Comparison of ENCODE assay signal across 8 cellular contexts in genomic region chr15:84142888-84143337, GRCh38.
DNase-seq lines count a peak whose midpoint lies in the region; ATAC-seq and TF ChIP-seq lines count a peak whose summit lies in the region.

No MANE protein-coding gene starts in this region.

- CTCF ChIA-PET in RWPE1 (lab: Yijun Ruan, JAX), result no interaction called here

- peak overlapping the region; percentile 27 for H4K8ac ChIP-seq in trophoblast cell (ENCODE audit: low read depth, low read length)

- H2BK12ac ChIP-seq in trophoblast cell (ENCODE audit: low read length), result no peak overlapping the region

- H3K27ac ChIP-seq in RWPE1 (no peak overlapping the region), trophoblast cell (ENCODE audit: low read depth, low read length) (no peak overlapping the region)

- WGBS in trophoblast cell (ENCODE audit: extremely low coverage, insufficient coverage, insufficient read length), result no CpG with 5 or more reads among the region's 7 CpGs

- H3K36me3 ChIP-seq in trophoblast cell (ENCODE audit: control insufficient read depth in 1 of 2, insufficient read depth in 2 of 2, low read length in 2 of 2), result no peaks in the 10 kb centered on the region

- peak overlapping the region; percentile 54 for H3K4me2 ChIP-seq in trophoblast cell (ENCODE audit: low read length)

- no peaks in the 10 kb centered on the region for H3K27me3 ChIP-seq in trophoblast cell (ENCODE audit: insufficient read depth, low read length)

- TF ChIP-seq CTCF in RWPE1 (conservative IDR thresholded peaks at IDR 0.05; ENCODE audit: low read depth), result peak; percentile 89

- no peaks in the 10 kb centered on the region for H3K9me3 ChIP-seq in trophoblast cell (ENCODE audit: insufficient read depth, low read depth, low read length)

- H3K4ac ChIP-seq in trophoblast cell (ENCODE audit: low read depth, low read length), result no peak overlapping the region

- peak; percentile 97 for ATAC-seq in GM21619 (IDR thresholded peaks at IDR 0.05; ENCODE audit: unreplicated experiment)

- no peak overlapping the region for H3K14ac ChIP-seq in trophoblast cell (ENCODE audit: low read length)

- DNase-seq in ELR (ENCODE audit: low read depth) (peak; percentile 78), HuH-7.5 (ENCODE audit: low spot score) (peak; percentile 51), RWPE1 (ENCODE audit: low spot score) (peak; percentile 78), germinal center (ENCODE audit: low spot score) (peak; percentile 77), trophoblast cell (peak; percentile 77 to 92), ureter (ENCODE audit: low spot score) (peak; percentile 83)
- DNase-seq in activated T-helper 9 cell treated with anti-CD3 and anti-CD28 coated beads, Interleukin-2, amount 50 U/mL, for 16 hours (ENCODE audit: low read depth), result peak; percentile 51

- no peak overlapping the region for H2BK120ac ChIP-seq in trophoblast cell (ENCODE audit: insufficient read depth, low read length, poor library complexity)

- no peak overlapping the region for H3K9ac ChIP-seq in trophoblast cell (ENCODE audit: low read length)

- H2BK5ac ChIP-seq in trophoblast cell (ENCODE audit: low read depth, low read length, poor library complexity), result no peak overlapping the region

- H4K12ac ChIP-seq in trophoblast cell (ENCODE audit: low read depth, low read length), result no peak overlapping the region

- no peak overlapping the region for H4K91ac ChIP-seq in trophoblast cell (ENCODE audit: low read depth, low read length)

- no peaks in the 10 kb centered on the region for H3K79me2 ChIP-seq in trophoblast cell (ENCODE audit: control insufficient read depth, insufficient read depth, low read length, poor library complexity)

- no peak overlapping the region for H3K23ac ChIP-seq in trophoblast cell (ENCODE audit: low read length)

- no peak overlapping the region for H3K4me3 ChIP-seq in trophoblast cell (ENCODE audit: low read depth, low read length)

- POLR2A ChIA-PET in RWPE1 (lab: Yijun Ruan, JAX; ENCODE audit: low non-redundant PET), result no interaction called here

- H3K18ac ChIP-seq in trophoblast cell (ENCODE audit: low read length), result no peak overlapping the region

- no peaks in the 10 kb centered on the region for H3K4me1 ChIP-seq in trophoblast cell (ENCODE audit: control insufficient read depth in 1 of 2, insufficient read depth in 2 of 2, low read length in 2 of 2)

- H2AFZ ChIP-seq in trophoblast cell (ENCODE audit: insufficient read depth, low read length, poor library complexity), result peak overlapping the region; percentile 61

- no peak overlapping the region for H2AK5ac ChIP-seq in trophoblast cell (ENCODE audit: low read length)

- no peaks in the 10 kb centered on the region for H3K79me1 ChIP-seq in trophoblast cell (ENCODE audit: low read length)
